22 cellular contexts compared by ENCODE assay signal in genomic region chr16:22213801-22214200, GRCh38. TPM values are rescaled to one million over a fixed set of nuclear protein-coding genes. Genes with fewer than 3 reads are reported as not detected.
"Had no signal": no experiment of that assay in that cellular context is flagged by ENCODE, and none has a peak within 500 bp of the region (broad histone marks: within the 10 kb centered on the region; RNA-seq: fewer than 3 reads in every experiment).

No MANE protein-coding gene starts in this region.

- H3K9me3 Mint-ChIP-seq: stimulated activated memory B cell treated with anti-CD40 and anti-IgM and Interleukin-4, amounts not matched to agents 10 μg/mL and 1 μg/mL and 100 μg/mL, for 72 hours had no signal

- H3K4me3 Mint-ChIP-seq: stimulated activated memory B cell treated with anti-CD40 and anti-IgM and Interleukin-4, amounts not matched to agents 10 μg/mL and 1 μg/mL and 100 μg/mL, for 72 hours had no signal

- H3K27me3 ChIP-seq: brain microvascular endothelial cell, dorsolateral prefrontal cortex, testis, upper lobe of right lung had no signal

- H3K27ac ChIP-seq: brain microvascular endothelial cell, epithelial cell of prostate, lower lobe of right lung, testis, upper lobe of right lung had no signal

- H3K27me3 Mint-ChIP-seq: stimulated activated memory B cell treated with anti-CD40 and anti-IgM and Interleukin-4, amounts not matched to agents 10 μg/mL and 1 μg/mL and 100 μg/mL, for 72 hours had no signal

- DNase-seq: activated CD4-positive, alpha-beta T cell treated with anti-CD3 and anti-CD28 coated beads, Interleukin-2, amount 50 U/mL, for 1 hour; activated naive CD4-positive, alpha-beta T cell; aorta; brain microvascular endothelial cell; central memory CD4-positive, alpha-beta T cell; dorsolateral prefrontal cortex; foreskin melanocyte; head of caudate nucleus; lower lobe of right lung; occipital lobe; right cardiac atrium; small intestine; stimulated activated CD4-positive, alpha-beta T cell treated with anti-CD3 and anti-CD28 coated beads, Interleukin-4, amount 100 ng/mL, for 24 hours; testis; upper lobe of right lung had no signal

- H3K4me3 ChIP-seq: dorsolateral prefrontal cortex, lower lobe of right lung, testis, upper lobe of right lung had no signal

- ATAC-seq: activated CD4-positive, CD25-positive, alpha-beta regulatory T cell treated with anti-CD3 and anti-CD28 coated beads, Interleukin-2, amount 50 U/mL, for 24 hours; lower lobe of right lung; right cardiac atrium; stimulated activated memory B cell treated with anti-CD40 and anti-IgM and Interleukin-4, amounts not matched to agents 10 μg/mL and 1 μg/mL and 100 μg/mL, for 72 hours; upper lobe of right lung had no signal

- H3K27ac Mint-ChIP-seq: stimulated activated memory B cell treated with anti-CD40 and anti-IgM and Interleukin-4, amounts not matched to agents 10 μg/mL and 1 μg/mL and 100 μg/mL, for 72 hours had no signal

- H3K9me3 ChIP-seq: lower lobe of right lung, testis, upper lobe of right lung had no signal

RNA-seq across cellular contexts. Expression of gene SDR42E2, which starts 51.5 kb away (rescaled TPM):
- total RNA-seq: aorta, occipital lobe, posterior vena cava had no signal
- polyA plus RNA-seq: fibroblast of lung, keratinocyte, neural cell, right cardiac atrium had no signal
